Comparison of ENCODE assay signal across 12 cellular contexts in the genomic region with DNA sequence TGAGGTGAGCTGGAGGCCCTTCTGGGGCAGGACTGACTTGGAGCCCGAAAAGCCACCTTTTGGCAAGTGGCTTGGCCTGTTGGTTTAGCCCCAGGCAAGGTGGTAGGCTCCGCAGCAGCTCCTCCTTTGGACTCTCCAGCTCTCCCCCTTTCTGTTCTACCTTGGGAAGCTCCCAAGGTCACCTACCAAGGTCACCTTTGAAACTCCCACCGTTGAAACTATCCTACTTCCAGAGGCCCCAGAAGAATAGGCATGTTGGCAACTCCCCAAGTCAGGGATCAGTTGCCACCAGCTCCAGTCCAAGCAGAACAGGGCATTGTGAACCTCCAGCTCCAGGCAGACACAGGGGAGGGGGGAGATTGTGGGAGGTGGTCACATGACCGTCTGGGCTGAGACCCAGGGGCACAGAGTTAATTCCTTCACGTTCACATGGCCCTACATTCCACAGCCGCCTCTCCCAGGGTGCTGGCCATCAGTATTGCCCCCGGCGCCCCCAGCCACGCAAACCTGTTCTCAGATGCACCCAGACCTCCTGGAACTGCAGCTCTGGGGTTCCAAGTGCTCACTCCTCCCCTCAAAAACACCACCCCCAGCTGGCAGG. TPM values are rescaled to one million over a fixed set of nuclear protein-coding genes. Genes with fewer than 3 reads are reported as not detected.
DNase-seq lines count a peak whose midpoint lies in the region; ATAC-seq, FAIRE-seq and TF ChIP-seq lines count a peak whose summit lies in the region.
"Had no signal": no experiment of that assay in that cellular context is flagged by ENCODE, and none has a peak within 500 bp of the region (broad histone marks: within the 10 kb centered on the region; RNA-seq: fewer than 3 reads in every experiment).

No MANE protein-coding gene starts in this region.

- H3K9me3 ChIP-seq in Caco-2 (no peaks in the 10 kb centered on the region), astrocyte (ENCODE audit: insufficient read depth, low read depth, low read length) (no peaks in the 10 kb centered on the region), right cardiac atrium (ENCODE audit: control insufficient read depth, low read length) (no peaks in the 10 kb centered on the region), esophagus squamous epithelium (no peaks in the 10 kb centered on the region)
- H3K9me3 ChIP-seq: BLaER1 had no signal

- no peaks in the 10 kb centered on the region for H3K36me3 Mint-ChIP-seq in Caco-2 (ENCODE audit: insufficient read depth, unreplicated experiment)
- peaks cover 2% of the 10 kb centered on the region for H3K36me3 Mint-ChIP-seq in astrocyte (ENCODE audit: low read depth, unreplicated experiment)
- H3K36me3 Mint-ChIP-seq in progenitor cell of endocrine pancreas (ENCODE audit: insufficient read depth) = no peaks in the 10 kb centered on the region
- H3K36me3 Mint-ChIP-seq in natural killer cell treated with Interleukin-12 subunit alpha and Interleukin-12 subunit beta and Interleukin-15 and Interleukin-18, amount 100 ng/mL, for 72 hours = no peaks in the 10 kb centered on the region

- CTCF ChIA-PET in Caco-2 (lab: Charles Lee) = interaction anchor here (0.8 to 1.4 kb wide), 3 partner anchors 9 to 52 kb away, joined by 3 to 4 read pairs (median 4); partner anchors contain the start of gene IRF2BPL

- H3K4me3 Mint-ChIP-seq in Caco-2 (ENCODE audit: unreplicated experiment) (no peak overlapping the region), astrocyte (ENCODE audit: unreplicated experiment) (peak overlapping the region; percentile 50), progenitor cell of endocrine pancreas (ENCODE audit: low read depth) (no peak overlapping the region)
- H3K4me3 Mint-ChIP-seq in natural killer cell treated with Interleukin-12 subunit alpha and Interleukin-12 subunit beta and Interleukin-15 and Interleukin-18, amount 100 ng/mL, for 72 hours = no peak overlapping the region

- H3K27ac ChIP-seq in astrocyte (ENCODE audit: low read depth, low read length) = no peak overlapping the region
- H3K27ac ChIP-seq in right cardiac atrium (ENCODE audit: low read length) = peak overlapping the region; percentile 63
- peak overlapping the region in 1 of 4 donors; percentile 39 for H3K27ac ChIP-seq in esophagus squamous epithelium
- H3K27ac ChIP-seq: BLaER1 had no signal

- no peaks in the 10 kb centered on the region for H3K27me3 ChIP-seq in Caco-2 (replicated peaks; ENCODE audit: control insufficient read depth, insufficient read depth, low read length)
- H3K27me3 ChIP-seq in astrocyte (ENCODE audit: insufficient read depth, low read length) = peaks cover 2% of the 10 kb centered on the region
- no peaks in the 10 kb centered on the region for H3K27me3 ChIP-seq in right cardiac atrium (ENCODE audit: control insufficient read depth, insufficient read depth)
- no peaks in the 10 kb centered on the region for H3K27me3 ChIP-seq in esophagus squamous epithelium
- H3K27me3 ChIP-seq: BLaER1 had no signal

- no peak for TF ChIP-seq POLR2A in esophagus squamous epithelium (IDR thresholded peaks at IDR 0.05)

- no peak overlapping the region for H2AFZ ChIP-seq in astrocyte (ENCODE audit: low read depth, low read length)

- H3K4me1 Mint-ChIP-seq in Caco-2 (ENCODE audit: low read depth, unreplicated experiment) = peaks cover 24% of the 10 kb centered on the region
- peaks cover 16% of the 10 kb centered on the region for H3K4me1 Mint-ChIP-seq in astrocyte (ENCODE audit: low read depth, unreplicated experiment)
- peaks cover 18% of the 10 kb centered on the region for H3K4me1 Mint-ChIP-seq in progenitor cell of endocrine pancreas (ENCODE audit: low read depth)
- peaks cover 7 to 9% of the 10 kb centered on the region in 2 donors for H3K4me1 Mint-ChIP-seq in natural killer cell treated with Interleukin-12 subunit alpha and Interleukin-12 subunit beta and Interleukin-15 and Interleukin-18, amount 100 ng/mL, for 72 hours (ENCODE audit: low read depth in 2 of 2)

- intact Hi-C loops in Caco-2 (cut with micrococcal nuclease; ENCODE audit: unreplicated experiment) = no loop called here
- intact Hi-C loops in right cardiac atrium (cut with DNase I) = no loop called here
- intact Hi-C loops in esophagus squamous epithelium (cut with DNase I) = no loop called here

- WGBS in right cardiac atrium = 40% methylated on average over 9 of the region's 9 CpGs
- WGBS in esophagus squamous epithelium, 2 donors = 8 to 14% methylated on average over 4 of the region's 9 CpGs

- no peak for FAIRE-seq in astrocyte (lab: Jason Lieb, UNC)

- no peaks in the 10 kb centered on the region for H4K20me1 ChIP-seq in astrocyte (ENCODE audit: insufficient read depth, low read length)
- H4K20me1 ChIP-seq: BLaER1 had no signal

- H3K4me3 ChIP-seq in Caco-2 (ENCODE audit: low read depth, low read length) = no peak overlapping the region
- H3K4me3 ChIP-seq in astrocyte (ENCODE audit: insufficient read depth, low read depth, low read length) = no peak overlapping the region
- H3K4me3 ChIP-seq in right cardiac atrium (ENCODE audit: low read length) = no peak overlapping the region
- no peak overlapping the region for H3K4me3 ChIP-seq in esophagus squamous epithelium
- H3K4me3 ChIP-seq: BLaER1 had no signal

- H3K4me2 ChIP-seq in astrocyte (ENCODE audit: low read length) = peak overlapping the region; percentile 19
- H3K4me2 ChIP-seq: BLaER1 had no signal

- ATAC-seq in right cardiac atrium = peak; percentile 88 to 90
- ATAC-seq in natural killer cell treated with Interleukin-12 subunit alpha and Interleukin-12 subunit beta and Interleukin-15 and Interleukin-18, amount 100 ng/mL, for 72 hours = no peak
- no peak for ATAC-seq in HG02852 (IDR thresholded peaks at IDR 0.05; ENCODE audit: unreplicated experiment)

- H3K36me3 ChIP-seq in Caco-2 (ENCODE audit: control insufficient read depth, insufficient read depth, low read length) = no peaks in the 10 kb centered on the region
- no peaks in the 10 kb centered on the region for H3K36me3 ChIP-seq in astrocyte (ENCODE audit: insufficient read depth, low read length)
- H3K36me3 ChIP-seq in esophagus squamous epithelium = no peaks in the 10 kb centered on the region
- H3K36me3 ChIP-seq: BLaER1 had no signal

- no peaks in the 10 kb centered on the region for H3K79me2 ChIP-seq in astrocyte (ENCODE audit: insufficient read depth, low read length)

- H3K9ac ChIP-seq in astrocyte (ENCODE audit: low read length) = no peak overlapping the region
- H3K9ac ChIP-seq: BLaER1 had no signal

- TF ChIP-seq CTCF in Caco-2 (IDR thresholded peaks at IDR 0.05; ENCODE audit: insufficient read depth in 1 of 2, low read depth in 1 of 2, low read length in 1 of 2, severe bottlenecking in 1 of 2, unreplicated experiment in 1 of 2) = no peak
- TF ChIP-seq CTCF in astrocyte (IDR thresholded peaks at IDR 0.05; ENCODE audit: insufficient read depth, low read depth, low read length) = no peak
- no peak for TF ChIP-seq CTCF in progenitor cell of endocrine pancreas (IDR thresholded peaks at IDR 0.05; ENCODE audit: unreplicated experiment)
- TF ChIP-seq CTCF in esophagus squamous epithelium (IDR thresholded peaks at IDR 0.05) = no peak

- H3K27ac Mint-ChIP-seq in Caco-2 (ENCODE audit: unreplicated experiment) (peak overlapping the region; percentile 50), astrocyte (ENCODE audit: unreplicated experiment) (peak overlapping the region; percentile 77), progenitor cell of endocrine pancreas (peak overlapping the region; percentile 85)
- H3K27ac Mint-ChIP-seq in natural killer cell treated with Interleukin-12 subunit alpha and Interleukin-12 subunit beta and Interleukin-15 and Interleukin-18, amount 100 ng/mL, for 72 hours = no peak overlapping the region

- H3K4me1 ChIP-seq in Caco-2 = peaks cover 10% of the 10 kb centered on the region; the same call in 1 of the 2 replicates
- H3K4me1 ChIP-seq in astrocyte (ENCODE audit: insufficient read depth, low read length) = peaks cover 8% of the 10 kb centered on the region
- peaks cover 10% of the 10 kb centered on the region for H3K4me1 ChIP-seq in right cardiac atrium (ENCODE audit: control insufficient read depth, insufficient read depth, low read length)
- H3K4me1 ChIP-seq in esophagus squamous epithelium = peaks cover 9 to 57% (median 19%) of the 10 kb centered on the region in 3 donors

- POLR2A ChIA-PET in Caco-2 (lab: Charles Lee) = interaction anchor here (0.7 kb wide), 1 partner anchor 50 kb away, joined by 4 read pairs; no protein-coding TSS in a partner anchor

- BruUV-seq in Caco-2 (replicated peaks; lab: Mats Ljungman, UMichigan) = no TSS peak

- H3K9me3 Mint-ChIP-seq in Caco-2 (ENCODE audit: unreplicated experiment) (no peaks in the 10 kb centered on the region), astrocyte (ENCODE audit: unreplicated experiment) (no peaks in the 10 kb centered on the region), progenitor cell of endocrine pancreas (ENCODE audit: low read depth) (no peaks in the 10 kb centered on the region)
- H3K9me3 Mint-ChIP-seq in natural killer cell treated with Interleukin-12 subunit alpha and Interleukin-12 subunit beta and Interleukin-15 and Interleukin-18, amount 100 ng/mL, for 72 hours = no peaks in the 10 kb centered on the region

- DNase-seq in Caco-2 (peak; percentile 49 to 69), astrocyte (ENCODE audit: low read depth) (peak; percentile 63), right cardiac atrium (peak; percentile 61 to 88 (median 86)), progenitor cell of endocrine pancreas (ENCODE audit: low spot score, unreplicated experiment) (no peak), SW 1271 (lab: John Stamatoyannopoulos, UW) (no peak), esophagus squamous epithelium (lab: John Stamatoyannopoulos, UW) (no peak)
- no peak for DNase-seq in natural killer cell treated with Interleukin-12 subunit alpha and Interleukin-12 subunit beta and Interleukin-15 and Interleukin-18, amount 100 ng/mL, for 72 hours (ENCODE audit: low spot score)
- DNase-seq: activated CD8-positive, alpha-beta memory T cell treated with anti-CD3 and anti-CD28 coated beads, Interleukin-2, amount 50 U/mL, for 4 hours; NCI-H2081; stimulated activated CD4-positive, alpha-beta T cell treated with anti-CD3 and anti-CD28 coated beads, Interleukin-2, amount 100 ng/mL, for 48 hours had no signal

- H3K27me3 Mint-ChIP-seq in Caco-2 (ENCODE audit: insufficient read depth, unreplicated experiment) = no peaks in the 10 kb centered on the region
- H3K27me3 Mint-ChIP-seq in astrocyte (ENCODE audit: low read depth, unreplicated experiment) = peaks cover 38% of the 10 kb centered on the region
- H3K27me3 Mint-ChIP-seq in progenitor cell of endocrine pancreas = peaks cover 6% of the 10 kb centered on the region
- H3K27me3 Mint-ChIP-seq in natural killer cell treated with Interleukin-12 subunit alpha and Interleukin-12 subunit beta and Interleukin-15 and Interleukin-18, amount 100 ng/mL, for 72 hours = peaks cover 2 to 10% of the 10 kb centered on the region in 2 donors

RNA-seq across cellular contexts. Expression of gene IRF2BPL, which starts 14.4 kb away (rescaled TPM):
- total RNA-seq in Caco-2 (2022) (24.1 and 24.7 TPM in 2 replicates), astrocyte (42.7 and 55.3 TPM in 2 replicates), right cardiac atrium (10 to 100 TPM; 43.5 to 61.2 (median 51.5) TPM), progenitor cell of endocrine pancreas (51.1 and 56.2 TPM in 2 replicates), esophagus squamous epithelium (10 to 100 TPM; 15.8 to 28.8 (median 24.0) TPM)
- polyA plus RNA-seq in right cardiac atrium = 22.0 TPM
- total RNA-seq in natural killer cell treated with Interleukin-12 subunit alpha and Interleukin-12 subunit beta and Interleukin-15 and Interleukin-18, amount 100 ng/mL, for 72 hours = 10 to 100 TPM; 18.0 to 28.9 TPM

Comparison
In these comparisons a context has a peak if more than half of its experiments do, and no peak if none do; other contexts are left out.
1. DNase-seq: peak in Caco-2 (2 of 2), astrocyte (single experiment) and right cardiac atrium (3 of 3); none in progenitor cell of endocrine pancreas (single experiment), natural killer cell treated with Interleukin-12 subunit alpha and Interleukin-12 subunit beta and Interleukin-15 and Interleukin-18, amount 100 ng/mL, for 72 hours (single experiment), SW 1271 (0 of 2) and esophagus squamous epithelium (single experiment).
2. H3K27ac Mint-ChIP-seq: peak in Caco-2 (single experiment), astrocyte (single experiment) and progenitor cell of endocrine pancreas (single experiment); none in natural killer cell treated with Interleukin-12 subunit alpha and Interleukin-12 subunit beta and Interleukin-15 and Interleukin-18, amount 100 ng/mL, for 72 hours (0 of 2).
3. ATAC-seq: peak in right cardiac atrium (2 of 2); none in natural killer cell treated with Interleukin-12 subunit alpha and Interleukin-12 subunit beta and Interleukin-15 and Interleukin-18, amount 100 ng/mL, for 72 hours (0 of 2) and HG02852 (single experiment).